3 cellular contexts compared by ENCODE assay signal in the genomic region with DNA sequence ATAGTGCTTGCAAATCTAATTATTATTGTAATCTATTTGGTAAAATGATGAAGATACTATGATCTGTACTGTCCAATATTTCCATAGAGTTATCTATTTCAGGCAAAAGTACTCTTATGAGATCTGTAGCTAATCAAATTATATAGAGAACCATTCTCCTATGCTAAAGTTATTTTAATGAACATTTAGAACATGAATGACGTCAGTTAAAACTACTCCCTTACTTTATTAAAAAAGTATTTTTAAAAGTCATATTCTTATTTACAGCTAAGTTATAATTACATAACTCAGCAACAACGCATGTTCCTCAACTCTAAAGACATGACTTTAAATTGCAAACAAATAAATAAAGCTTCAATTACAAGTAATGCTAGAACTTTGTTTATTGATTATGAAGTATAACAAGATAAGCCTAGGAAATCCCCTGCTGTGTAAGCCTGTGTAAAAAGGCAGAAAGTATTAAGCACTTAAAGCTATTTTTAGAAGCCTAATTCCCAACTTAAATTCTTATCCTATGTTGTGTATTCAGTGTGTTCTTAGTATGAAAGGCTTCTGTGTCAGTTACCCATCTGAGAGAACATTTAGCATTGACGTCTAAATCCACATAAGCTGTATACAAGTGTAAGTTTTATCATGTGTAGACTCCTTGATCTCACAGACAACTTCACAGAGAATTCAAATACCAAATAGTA.
TF ChIP-seq lines count a peak whose summit lies in the region.

No MANE protein-coding gene starts in this region.

TF ChIP-seq in SK-N-SH, 30 proteins besides CTCF, POLR2A, EP300 and RAD21 (continued from another document):
- no peak for TF ChIP-seq RCOR1 (IDR thresholded peaks at IDR 0.05; ENCODE audit: low read length)
- TF ChIP-seq ELF1 (IDR thresholded peaks at IDR 0.05) = no peak
- TF ChIP-seq POLR2AphosphoS5 (IDR thresholded peaks at IDR 0.05; ENCODE audit: low read depth, low read length) = no peak
- TF ChIP-seq TAF1 (IDR thresholded peaks at IDR 0.05; ENCODE audit: borderline replicate concordance, low read depth, low read length) = no peak
- TF ChIP-seq YY1 (IDR thresholded peaks at IDR 0.05; ENCODE audit: low read depth) = no peak
- no peak for TF ChIP-seq SMC3 (IDR thresholded peaks at IDR 0.05; ENCODE audit: low read depth, low read length)
- TF ChIP-seq, protein P1, sequence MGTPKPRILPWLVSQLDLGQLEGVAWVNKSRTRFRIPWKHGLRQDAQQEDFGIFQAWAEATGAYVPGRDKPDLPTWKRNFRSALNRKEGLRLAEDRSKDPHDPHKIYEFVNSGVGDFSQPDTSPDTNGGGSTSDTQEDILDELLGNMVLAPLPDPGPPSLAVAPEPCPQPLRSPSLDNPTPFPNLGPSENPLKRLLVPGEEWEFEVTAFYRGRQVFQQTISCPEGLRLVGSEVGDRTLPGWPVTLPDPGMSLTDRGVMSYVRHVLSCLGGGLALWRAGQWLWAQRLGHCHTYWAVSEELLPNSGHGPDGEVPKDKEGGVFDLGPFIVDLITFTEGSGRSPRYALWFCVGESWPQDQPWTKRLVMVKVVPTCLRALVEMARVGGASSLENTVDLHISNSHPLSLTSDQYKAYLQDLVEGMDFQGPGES (IDR thresholded peaks at IDR 0.05; ENCODE audit: low read depth, low read length) = no peak
- TF ChIP-seq, protein P2, sequence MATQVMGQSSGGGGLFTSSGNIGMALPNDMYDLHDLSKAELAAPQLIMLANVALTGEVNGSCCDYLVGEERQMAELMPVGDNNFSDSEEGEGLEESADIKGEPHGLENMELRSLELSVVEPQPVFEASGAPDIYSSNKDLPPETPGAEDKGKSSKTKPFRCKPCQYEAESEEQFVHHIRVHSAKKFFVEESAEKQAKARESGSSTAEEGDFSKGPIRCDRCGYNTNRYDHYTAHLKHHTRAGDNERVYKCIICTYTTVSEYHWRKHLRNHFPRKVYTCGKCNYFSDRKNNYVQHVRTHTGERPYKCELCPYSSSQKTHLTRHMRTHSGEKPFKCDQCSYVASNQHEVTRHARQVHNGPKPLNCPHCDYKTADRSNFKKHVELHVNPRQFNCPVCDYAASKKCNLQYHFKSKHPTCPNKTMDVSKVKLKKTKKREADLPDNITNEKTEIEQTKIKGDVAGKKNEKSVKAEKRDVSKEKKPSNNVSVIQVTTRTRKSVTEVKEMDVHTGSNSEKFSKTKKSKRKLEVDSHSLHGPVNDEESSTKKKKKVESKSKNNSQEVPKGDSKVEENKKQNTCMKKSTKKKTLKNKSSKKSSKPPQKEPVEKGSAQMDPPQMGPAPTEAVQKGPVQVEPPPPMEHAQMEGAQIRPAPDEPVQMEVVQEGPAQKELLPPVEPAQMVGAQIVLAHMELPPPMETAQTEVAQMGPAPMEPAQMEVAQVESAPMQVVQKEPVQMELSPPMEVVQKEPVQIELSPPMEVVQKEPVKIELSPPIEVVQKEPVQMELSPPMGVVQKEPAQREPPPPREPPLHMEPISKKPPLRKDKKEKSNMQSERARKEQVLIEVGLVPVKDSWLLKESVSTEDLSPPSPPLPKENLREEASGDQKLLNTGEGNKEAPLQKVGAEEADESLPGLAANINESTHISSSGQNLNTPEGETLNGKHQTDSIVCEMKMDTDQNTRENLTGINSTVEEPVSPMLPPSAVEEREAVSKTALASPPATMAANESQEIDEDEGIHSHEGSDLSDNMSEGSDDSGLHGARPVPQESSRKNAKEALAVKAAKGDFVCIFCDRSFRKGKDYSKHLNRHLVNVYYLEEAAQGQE (IDR thresholded peaks at IDR 0.05; ENCODE audit: low read depth, low read length) = no peak
- TF ChIP-seq, protein P3, sequence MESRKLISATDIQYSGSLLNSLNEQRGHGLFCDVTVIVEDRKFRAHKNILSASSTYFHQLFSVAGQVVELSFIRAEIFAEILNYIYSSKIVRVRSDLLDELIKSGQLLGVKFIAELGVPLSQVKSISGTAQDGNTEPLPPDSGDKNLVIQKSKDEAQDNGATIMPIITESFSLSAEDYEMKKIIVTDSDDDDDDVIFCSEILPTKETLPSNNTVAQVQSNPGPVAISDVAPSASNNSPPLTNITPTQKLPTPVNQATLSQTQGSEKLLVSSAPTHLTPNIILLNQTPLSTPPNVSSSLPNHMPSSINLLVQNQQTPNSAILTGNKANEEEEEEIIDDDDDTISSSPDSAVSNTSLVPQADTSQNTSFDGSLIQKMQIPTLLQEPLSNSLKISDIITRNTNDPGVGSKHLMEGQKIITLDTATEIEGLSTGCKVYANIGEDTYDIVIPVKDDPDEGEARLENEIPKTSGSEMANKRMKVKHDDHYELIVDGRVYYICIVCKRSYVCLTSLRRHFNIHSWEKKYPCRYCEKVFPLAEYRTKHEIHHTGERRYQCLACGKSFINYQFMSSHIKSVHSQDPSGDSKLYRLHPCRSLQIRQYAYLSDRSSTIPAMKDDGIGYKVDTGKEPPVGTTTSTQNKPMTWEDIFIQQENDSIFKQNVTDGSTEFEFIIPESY (IDR thresholded peaks at IDR 0.05; ENCODE audit: borderline replicate concordance, low read depth) = no peak
- TF ChIP-seq FOXJ3 (CRISPR knock-in tag; IDR thresholded peaks at IDR 0.05) = no peak
- no peak for TF ChIP-seq RFX5 (IDR thresholded peaks at IDR 0.05; ENCODE audit: low read length)

TF ChIP-seq in SK-N-SH treated with all-trans-retinoic acid at 6 μM for 48 hours, 23 proteins besides CTCF, POLR2A, EP300 and RAD21 (continued from another document and continues in another):
- TF ChIP-seq, protein P4, sequence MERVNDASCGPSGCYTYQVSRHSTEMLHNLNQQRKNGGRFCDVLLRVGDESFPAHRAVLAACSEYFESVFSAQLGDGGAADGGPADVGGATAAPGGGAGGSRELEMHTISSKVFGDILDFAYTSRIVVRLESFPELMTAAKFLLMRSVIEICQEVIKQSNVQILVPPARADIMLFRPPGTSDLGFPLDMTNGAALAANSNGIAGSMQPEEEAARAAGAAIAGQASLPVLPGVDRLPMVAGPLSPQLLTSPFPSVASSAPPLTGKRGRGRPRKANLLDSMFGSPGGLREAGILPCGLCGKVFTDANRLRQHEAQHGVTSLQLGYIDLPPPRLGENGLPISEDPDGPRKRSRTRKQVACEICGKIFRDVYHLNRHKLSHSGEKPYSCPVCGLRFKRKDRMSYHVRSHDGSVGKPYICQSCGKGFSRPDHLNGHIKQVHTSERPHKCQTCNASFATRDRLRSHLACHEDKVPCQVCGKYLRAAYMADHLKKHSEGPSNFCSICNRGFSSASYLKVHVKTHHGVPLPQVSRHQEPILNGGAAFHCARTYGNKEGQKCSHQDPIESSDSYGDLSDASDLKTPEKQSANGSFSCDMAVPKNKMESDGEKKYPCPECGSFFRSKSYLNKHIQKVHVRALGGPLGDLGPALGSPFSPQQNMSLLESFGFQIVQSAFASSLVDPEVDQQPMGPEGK (CRISPR knock-in tag; IDR thresholded peaks at IDR 0.05; ENCODE audit: borderline replicate concordance) = no peak
- TF ChIP-seq ZFP30 (CRISPR knock-in tag; IDR thresholded peaks at IDR 0.05) = no peak
- TF ChIP-seq ZC3H10 (CRISPR knock-in tag; IDR thresholded peaks at IDR 0.05) = no peak
- TF ChIP-seq ESRRG (CRISPR knock-in tag; IDR thresholded peaks at IDR 0.05) = no peak
- no peak for TF ChIP-seq ZNF565 (CRISPR knock-in tag; conservative IDR thresholded peaks at IDR 0.05; ENCODE audit: low read depth)
- no peak for TF ChIP-seq TCF4 (CRISPR knock-in tag; IDR thresholded peaks at IDR 0.05; ENCODE audit: borderline replicate concordance)
- TF ChIP-seq ZNF8 (CRISPR knock-in tag; IDR thresholded peaks at IDR 0.05) = no peak
- TF ChIP-seq ARNTL (CRISPR knock-in tag; IDR thresholded peaks at IDR 0.05; ENCODE audit: borderline replicate concordance, low read depth) = no peak
- no peak for TF ChIP-seq TSHZ2 (CRISPR knock-in tag; IDR thresholded peaks at IDR 0.05)
- TF ChIP-seq BACH2 (CRISPR knock-in tag; IDR thresholded peaks at IDR 0.05; ENCODE audit: borderline replicate concordance) = no peak
- TF ChIP-seq CREB5 (CRISPR knock-in tag; IDR thresholded peaks at IDR 0.05; ENCODE audit: low read depth) = no peak
- no peak for TF ChIP-seq SNAI2 (CRISPR knock-in tag; IDR thresholded peaks at IDR 0.05)
- TF ChIP-seq RARB (CRISPR knock-in tag; IDR thresholded peaks at IDR 0.05) = no peak

TF ChIP-seq in HEK293T, 16 proteins besides CTCF, POLR2A, EP300 and RAD21 (continued from another document):
- TF ChIP-seq ELF4 (IDR thresholded peaks at IDR 0.05) = no peak
